Comparison of ENCODE assay signal across 15 cellular contexts in genomic region chr11:61249201-61249600, GRCh38. TPM values are rescaled to one million over a fixed set of nuclear protein-coding genes. Genes with fewer than 3 reads are reported as not detected.
"Had no signal": no experiment of that assay in that cellular context is flagged by ENCODE, and none has a peak within 500 bp of the region (broad histone marks: within the 10 kb centered on the region; RNA-seq: fewer than 3 reads in every experiment).

No MANE protein-coding gene starts in this region.

RNA-seq across cellular contexts. Expression of gene PGA5, which starts 8.2 kb away (rescaled TPM):
- total RNA-seq: activated CD4-positive, alpha-beta memory T cell treated with anti-CD3 and anti-CD28 coated beads for 36 hours; activated CD4-positive, alpha-beta T cell treated with anti-CD3 and anti-CD28 coated beads for 36 hours; activated CD4-positive, alpha-beta T cell treated with anti-CD3 and anti-CD28 coated beads, Interleukin-2, amount 10 ng/mL, durations not matched to agents 24 days and 14 days; activated CD8-positive, alpha-beta memory T cell treated with anti-CD3 and anti-CD28 coated beads for 36 hours; activated CD8-positive, alpha-beta memory T cell treated with anti-CD3 and anti-CD28 coated beads, Interleukin-2, amount 10 ng/mL, durations not matched to agents 7 days and 5 days; activated CD8-positive, alpha-beta T cell treated with anti-CD3 and anti-CD28 coated beads, Interleukin-2, amount 10 ng/mL, durations not matched to agents 7 days and 5 days; activated naive CD4-positive, alpha-beta T cell treated with anti-CD3 and anti-CD28 coated beads for 36 hours; activated naive CD8-positive, alpha-beta T cell treated with anti-CD3 and anti-CD28 coated beads, Interleukin-2, amount 10 ng/mL, durations not matched to agents 7 days and 5 days; activated T-helper 1 cell treated with anti-CD3 and anti-CD28 coated beads, Interleukin-12 subunit alpha, Interleukin-12 subunit beta, Interleukin-2, Interleukin-4 antibody, amounts not matched to agents 30 ng/mL and 10 ng/mL and 1 ng/mL, durations not matched to agents 14 hours and 24 hours and 36 hours; activated T-helper 2 cell treated with anti-CD3 and anti-CD28 coated beads, Interferon-gamma antibody, Interleukin-2, Interleukin-4, amounts not matched to agents 10 μg/mL and 5 μg/mL and 100 μg/mL, durations not matched to agents 14 hours and 24 hours and 36 hours; chondrocyte; dermis blood vessel endothelial cell; foreskin keratinocyte; gastrocnemius medialis; T-helper 1 cell treated with Interleukin-12 subunit alpha and Interleukin-12 subunit beta and Interleukin-4 antibody, amounts not matched to agents 30 ng/mL and 1 ng/mL, for 36 hours had no signal
- polyA plus RNA-seq: foreskin keratinocyte had no signal

RNA-seq across cellular contexts. Expression of gene PGA4, which starts 27.1 kb away (rescaled TPM):
- total RNA-seq: activated CD4-positive, alpha-beta memory T cell treated with anti-CD3 and anti-CD28 coated beads for 36 hours; activated CD4-positive, alpha-beta T cell treated with anti-CD3 and anti-CD28 coated beads for 36 hours; activated CD4-positive, alpha-beta T cell treated with anti-CD3 and anti-CD28 coated beads, Interleukin-2, amount 10 ng/mL, durations not matched to agents 24 days and 14 days; activated CD8-positive, alpha-beta memory T cell treated with anti-CD3 and anti-CD28 coated beads for 36 hours; activated CD8-positive, alpha-beta memory T cell treated with anti-CD3 and anti-CD28 coated beads, Interleukin-2, amount 10 ng/mL, durations not matched to agents 7 days and 5 days; activated CD8-positive, alpha-beta T cell treated with anti-CD3 and anti-CD28 coated beads, Interleukin-2, amount 10 ng/mL, durations not matched to agents 7 days and 5 days; activated naive CD4-positive, alpha-beta T cell treated with anti-CD3 and anti-CD28 coated beads for 36 hours; activated naive CD8-positive, alpha-beta T cell treated with anti-CD3 and anti-CD28 coated beads, Interleukin-2, amount 10 ng/mL, durations not matched to agents 7 days and 5 days; activated T-helper 1 cell treated with anti-CD3 and anti-CD28 coated beads, Interleukin-12 subunit alpha, Interleukin-12 subunit beta, Interleukin-2, Interleukin-4 antibody, amounts not matched to agents 30 ng/mL and 10 ng/mL and 1 ng/mL, durations not matched to agents 14 hours and 24 hours and 36 hours; activated T-helper 2 cell treated with anti-CD3 and anti-CD28 coated beads, Interferon-gamma antibody, Interleukin-2, Interleukin-4, amounts not matched to agents 10 μg/mL and 5 μg/mL and 100 μg/mL, durations not matched to agents 14 hours and 24 hours and 36 hours; chondrocyte; dermis blood vessel endothelial cell; foreskin keratinocyte; T-helper 1 cell treated with Interleukin-12 subunit alpha and Interleukin-12 subunit beta and Interleukin-4 antibody, amounts not matched to agents 30 ng/mL and 1 ng/mL, for 36 hours had no signal
- polyA plus RNA-seq: foreskin keratinocyte had no signal

RNA-seq across cellular contexts. Expression of gene PGA3, which starts 45.9 kb away (rescaled TPM):
- total RNA-seq: activated CD4-positive, alpha-beta memory T cell treated with anti-CD3 and anti-CD28 coated beads for 36 hours; activated CD4-positive, alpha-beta T cell treated with anti-CD3 and anti-CD28 coated beads for 36 hours; activated CD4-positive, alpha-beta T cell treated with anti-CD3 and anti-CD28 coated beads, Interleukin-2, amount 10 ng/mL, durations not matched to agents 24 days and 14 days; activated CD8-positive, alpha-beta memory T cell treated with anti-CD3 and anti-CD28 coated beads for 36 hours; activated CD8-positive, alpha-beta memory T cell treated with anti-CD3 and anti-CD28 coated beads, Interleukin-2, amount 10 ng/mL, durations not matched to agents 7 days and 5 days; activated CD8-positive, alpha-beta T cell treated with anti-CD3 and anti-CD28 coated beads, Interleukin-2, amount 10 ng/mL, durations not matched to agents 7 days and 5 days; activated naive CD4-positive, alpha-beta T cell treated with anti-CD3 and anti-CD28 coated beads for 36 hours; activated naive CD8-positive, alpha-beta T cell treated with anti-CD3 and anti-CD28 coated beads, Interleukin-2, amount 10 ng/mL, durations not matched to agents 7 days and 5 days; activated T-helper 1 cell treated with anti-CD3 and anti-CD28 coated beads, Interleukin-12 subunit alpha, Interleukin-12 subunit beta, Interleukin-2, Interleukin-4 antibody, amounts not matched to agents 30 ng/mL and 10 ng/mL and 1 ng/mL, durations not matched to agents 14 hours and 24 hours and 36 hours; activated T-helper 2 cell treated with anti-CD3 and anti-CD28 coated beads, Interferon-gamma antibody, Interleukin-2, Interleukin-4, amounts not matched to agents 10 μg/mL and 5 μg/mL and 100 μg/mL, durations not matched to agents 14 hours and 24 hours and 36 hours; chondrocyte; dermis blood vessel endothelial cell; foreskin keratinocyte; gastrocnemius medialis; T-helper 1 cell treated with Interleukin-12 subunit alpha and Interleukin-12 subunit beta and Interleukin-4 antibody, amounts not matched to agents 30 ng/mL and 1 ng/mL, for 36 hours had no signal
- polyA plus RNA-seq: foreskin keratinocyte had no signal
